In genomic region chr3:119555929-119556328, GRCh38 we compare ENCODE assay signal across 29 cellular contexts. TPM values are rescaled to one million over a fixed set of nuclear protein-coding genes. Genes with fewer than 3 reads are reported as not detected.
DNase-seq lines count a peak whose midpoint lies in the region; ATAC-seq and TF ChIP-seq lines count a peak whose summit lies in the region.
"Had no signal": no experiment of that assay in that cellular context is flagged by ENCODE, and none has a peak within 500 bp of the region (broad histone marks: within the 10 kb centered on the region; RNA-seq: fewer than 3 reads in every experiment).

No MANE protein-coding gene starts in this region.

- intact Hi-C loops in ovary (cut with DNase I) = no loop called here

- H3K4me1 Mint-ChIP-seq in stimulated activated naive CD8-positive, alpha-beta T cell treated with anti-CD3 and anti-CD28 coated beads, Interleukin-15, amount 100 ng/mL, for 72 hours = peaks cover 56% of the 10 kb centered on the region
- peaks cover 53% of the 10 kb centered on the region for H3K4me1 Mint-ChIP-seq in activated naive CD8-positive, alpha-beta T cell treated with anti-CD3 and anti-CD28 coated beads, Interleukin-2, amount 10 ng/mL, durations not matched to agents 7 days and 5 days

- peak overlapping the region; percentile 20 to 74 for H3K4me3 Mint-ChIP-seq in stimulated activated naive CD8-positive, alpha-beta T cell treated with anti-CD3 and anti-CD28 coated beads, Interleukin-15, amount 100 ng/mL, for 72 hours
- peak overlapping the region; percentile 83 for H3K4me3 Mint-ChIP-seq in activated naive CD8-positive, alpha-beta T cell treated with anti-CD3 and anti-CD28 coated beads, Interleukin-2, amount 10 ng/mL, durations not matched to agents 7 days and 5 days
- H3K4me3 Mint-ChIP-seq: T-cell had no signal

- DNase-seq in stimulated activated naive CD8-positive, alpha-beta T cell treated with anti-CD3 and anti-CD28 coated beads, Interleukin-15, amount 100 ng/mL, for 72 hours = no peak
- DNase-seq in stimulated activated naive CD8-positive, alpha-beta T cell treated with anti-CD3 and anti-CD28 coated beads, Interleukin-15, Interleukin-2, amounts not matched to agents 100 U/mL and 50 U/mL, for 24 hours = no peak
- DNase-seq in activated naive CD8-positive, alpha-beta T cell treated with anti-CD3 and anti-CD28 coated beads, Interleukin-2, amount 10 ng/mL, durations not matched to agents 7 days and 5 days = no peak
- DNase-seq in GOT3 (lab: John Stamatoyannopoulos, UW) = no peak
- no peak for DNase-seq in ovary
- DNase-seq in inferior parietal cortex (ENCODE audit: extremely low spot score) = no peak
- DNase-seq: activated effector memory CD4-positive, alpha-beta T cell treated with anti-CD3 and anti-CD28 coated beads, Interleukin-2, amount 50 U/mL, for 16 hours; cerebellar nuclear complex; DND-41; MM.1S; naive thymus-derived CD4-positive, alpha-beta T cell; NCI-H2081 treated with DMSO at 0.1 percent for 48 hours; NCI-H345; NCI-H774; RPMI8226; stimulated activated CD4-positive, alpha-beta T cell treated with anti-CD3 and anti-CD28 coated beads, Interleukin-15, amount 100 ng/mL, for 24 hours; thyroid gland had no signal

- H3K9me3 ChIP-seq in thymus (ENCODE audit: control insufficient read depth) (no peaks in the 10 kb centered on the region), ovary (no peaks in the 10 kb centered on the region)
- H3K9me3 ChIP-seq: body of pancreas, left lung, SJSA1, thyroid gland, vagina had no signal

- peaks cover 52% of the 10 kb centered on the region for H3K36me3 Mint-ChIP-seq in activated naive CD8-positive, alpha-beta T cell treated with anti-CD3 and anti-CD28 coated beads, Interleukin-2, amount 10 ng/mL, durations not matched to agents 7 days and 5 days
- H3K36me3 Mint-ChIP-seq: T-cell had no signal

- H3K27me3 Mint-ChIP-seq in stimulated activated naive CD8-positive, alpha-beta T cell treated with anti-CD3 and anti-CD28 coated beads, Interleukin-15, amount 100 ng/mL, for 72 hours = peaks cover 17% of the 10 kb centered on the region
- no peaks in the 10 kb centered on the region for H3K27me3 Mint-ChIP-seq in activated naive CD8-positive, alpha-beta T cell treated with anti-CD3 and anti-CD28 coated beads, Interleukin-2, amount 10 ng/mL, durations not matched to agents 7 days and 5 days

- H3K4me3 ChIP-seq in thymus (ENCODE audit: low read length) = no peak overlapping the region
- no peak overlapping the region for H3K4me3 ChIP-seq in ovary
- H3K4me3 ChIP-seq: body of pancreas, left lung, SJSA1, thyroid gland, vagina had no signal

- H3K27ac Mint-ChIP-seq in stimulated activated naive CD8-positive, alpha-beta T cell treated with anti-CD3 and anti-CD28 coated beads, Interleukin-15, amount 100 ng/mL, for 72 hours = peak overlapping the region in 1 of 2 donors; percentile 31
- no peak overlapping the region for H3K27ac Mint-ChIP-seq in activated naive CD8-positive, alpha-beta T cell treated with anti-CD3 and anti-CD28 coated beads, Interleukin-2, amount 10 ng/mL, durations not matched to agents 7 days and 5 days
- H3K27ac Mint-ChIP-seq: T-cell had no signal

- H3K36me3 ChIP-seq in thymus (ENCODE audit: control insufficient read depth, insufficient read depth) (no peaks in the 10 kb centered on the region), ovary (no peaks in the 10 kb centered on the region)
- H3K36me3 ChIP-seq: left lung, SJSA1, thyroid gland, vagina had no signal

- TF ChIP-seq EP300 in ovary (IDR thresholded peaks at IDR 0.05) = no peak

- no peak for ATAC-seq in stimulated activated naive CD8-positive, alpha-beta T cell treated with anti-CD3 and anti-CD28 coated beads, Interleukin-15, amount 100 ng/mL, for 72 hours
- no peak for ATAC-seq in stimulated activated naive CD8-positive, alpha-beta T cell treated with anti-CD3 and anti-CD28 coated beads, Interleukin-15, Interleukin-2, amounts not matched to agents 100 U/mL and 50 U/mL, for 24 hours
- no peak for ATAC-seq in GM18505 (IDR thresholded peaks at IDR 0.05; ENCODE audit: unreplicated experiment)
- ATAC-seq in activated naive CD8-positive, alpha-beta T cell treated with anti-CD3 and anti-CD28 coated beads, Interleukin-2, amount 10 ng/mL, durations not matched to agents 7 days and 5 days (ENCODE audit: low read depth) = no peak
- ATAC-seq: body of pancreas, T-cell had no signal

- H3K27ac ChIP-seq in thymus (ENCODE audit: low read depth) = peak overlapping the region; percentile 52
- no peak overlapping the region for H3K27ac ChIP-seq in ovary
- H3K27ac ChIP-seq: body of pancreas, KMS-11, SJSA1, thyroid gland, vagina had no signal

- H3K27me3 ChIP-seq in thymus (ENCODE audit: control insufficient read depth, insufficient read depth) (no peaks in the 10 kb centered on the region), ovary (no peaks in the 10 kb centered on the region)
- H3K27me3 ChIP-seq: body of pancreas, left lung, SJSA1, thyroid gland, vagina had no signal

- no peak for TF ChIP-seq CTCF in ovary (IDR thresholded peaks at IDR 0.05)

- H3K4me1 ChIP-seq in thymus (ENCODE audit: control insufficient read depth, insufficient read depth, low read length) (no peaks in the 10 kb centered on the region), ovary (ENCODE audit: insufficient read depth) (no peaks in the 10 kb centered on the region)
- H3K4me1 ChIP-seq: body of pancreas, SJSA1, thyroid gland, vagina had no signal

- peak; percentile 1 for TF ChIP-seq POLR2A in GM18505 (IDR thresholded peaks at IDR 0.05; ENCODE audit: borderline replicate concordance, extremely low read depth, insufficient read depth, insufficient read length)
- no peak for TF ChIP-seq POLR2A in ovary (IDR thresholded peaks at IDR 0.05)

- POLR2A ChIA-PET in activated naive CD8-positive, alpha-beta T cell treated with anti-CD3 and anti-CD28 coated beads, Interleukin-2, amount 10 ng/mL, durations not matched to agents 7 days and 5 days (lab: Charles Lee) = interaction anchor here (5.8 kb wide), 1 partner anchor 58 kb away, joined by 40 read pairs; the partner anchor contains the start of gene TIMMDC1

- H3K9me3 Mint-ChIP-seq in stimulated activated naive CD8-positive, alpha-beta T cell treated with anti-CD3 and anti-CD28 coated beads, Interleukin-15, amount 100 ng/mL, for 72 hours = no peaks in the 10 kb centered on the region
- H3K9me3 Mint-ChIP-seq in activated naive CD8-positive, alpha-beta T cell treated with anti-CD3 and anti-CD28 coated beads, Interleukin-2, amount 10 ng/mL, durations not matched to agents 7 days and 5 days = no peaks in the 10 kb centered on the region
- H3K9me3 Mint-ChIP-seq: naive thymus-derived CD4-positive, alpha-beta T cell; stimulated activated naive CD8-positive, alpha-beta T cell treated with anti-CD3 and anti-CD28 coated beads, Interleukin-15, Interleukin-2, amounts not matched to agents 100 ng/mL and 50 ng/mL, for 24 hours; T-cell had no signal

- 79% methylated on average over 1 of the region's 1 CpG for WGBS in thymus
- WGBS in ovary, 3 donors = 91 to 94% methylated on average over 1 of the region's 1 CpG; no CpG with 5 or more reads in 1 of the 3 donors

RNA-seq across cellular contexts. Expression of gene CD80, which starts 3.5 kb away (rescaled TPM):
- total RNA-seq in activated naive CD8-positive, alpha-beta T cell treated with anti-CD3 and anti-CD28 coated beads, Interleukin-2, amount 10 ng/mL, durations not matched to agents 7 days and 5 days = 10 to 100 TPM; 11.6 to 15.2 TPM
- polyA plus RNA-seq in thymus = 3.3 TPM
- total RNA-seq in ovary = under 1 TPM in 6 of 7 donors, not detected in 1; 0.11 to 0.60 (median 0.26) TPM
- under 1 TPM; 0.07 to 0.73 TPM for polyA plus RNA-seq in ovary
- total RNA-seq: endothelial cell of umbilical vein, pulmonary artery endothelial cell, SJSA1, vagina had no signal
- polyA plus RNA-seq: endothelial cell of umbilical vein; fibroblast of lung; naive thymus-derived CD4-positive, alpha-beta T cell had no signal

RNA-seq across cellular contexts. Expression of gene ADPRH, which starts 23.4 kb away (rescaled TPM):
- 1 to 10 TPM; 4.5 to 5.9 TPM for total RNA-seq in activated naive CD8-positive, alpha-beta T cell treated with anti-CD3 and anti-CD28 coated beads, Interleukin-2, amount 10 ng/mL, durations not matched to agents 7 days and 5 days
- 8.2 TPM for polyA plus RNA-seq in thymus
- 1 to 10 TPM; 2.1 to 6.8 (median 4.5) TPM for total RNA-seq in ovary
- 10 to 100 TPM in 1 of 2 donors, 1 to 10 TPM in 1; 2.6 to 14.6 TPM for polyA plus RNA-seq in ovary

RNA-seq across cellular contexts. Expression of gene PLA1A, which starts 41.8 kb away (rescaled TPM):
- total RNA-seq in activated naive CD8-positive, alpha-beta T cell treated with anti-CD3 and anti-CD28 coated beads, Interleukin-2, amount 10 ng/mL, durations not matched to agents 7 days and 5 days = under 1 TPM in 1 of 2 experiments, not detected in 1; 0.19 TPM
- polyA plus RNA-seq in thymus (3.0 TPM), ovary (1 to 10 TPM; 2.2 to 3.9 TPM)
- 1 to 10 TPM in 4 of 7 donors, under 1 TPM in 3; 0.53 to 9.9 (median 1.2) TPM for total RNA-seq in ovary
- total RNA-seq: endothelial cell of umbilical vein, T-cell had no signal
- polyA plus RNA-seq: fibroblast of lung; naive thymus-derived CD4-positive, alpha-beta T cell had no signal

RNA-seq across cellular contexts. Expression of gene TIMMDC1, which starts 57.6 kb away (rescaled TPM):
- total RNA-seq in activated naive CD8-positive, alpha-beta T cell treated with anti-CD3 and anti-CD28 coated beads, Interleukin-2, amount 10 ng/mL, durations not matched to agents 7 days and 5 days = 10 to 100 TPM; 72.9 to 76.0 TPM
- polyA plus RNA-seq in thymus (133 TPM), ovary (10 to 100 TPM; 46.7 to 74.9 TPM)
- total RNA-seq in ovary = 10 to 100 TPM; 38.7 to 82.4 (median 71.3) TPM

Comparison
In these comparisons a context has a peak if more than half of its experiments do, and no peak if none do; other contexts are left out.
1. RNA of gene CD80, which starts 3.5 kb away (total RNA-seq): 11.6 to 15.2 TPM in activated naive CD8-positive, alpha-beta T cell treated with anti-CD3 and anti-CD28 coated beads, Interleukin-2, amount 10 ng/mL, durations not matched to agents 7 days and 5 days; 0.11 to 0.60 TPM in ovary; every median in the first group is over 4 times any median in the second.